ENCODE assay signal across 11 cellular contexts in the genomic region with DNA sequence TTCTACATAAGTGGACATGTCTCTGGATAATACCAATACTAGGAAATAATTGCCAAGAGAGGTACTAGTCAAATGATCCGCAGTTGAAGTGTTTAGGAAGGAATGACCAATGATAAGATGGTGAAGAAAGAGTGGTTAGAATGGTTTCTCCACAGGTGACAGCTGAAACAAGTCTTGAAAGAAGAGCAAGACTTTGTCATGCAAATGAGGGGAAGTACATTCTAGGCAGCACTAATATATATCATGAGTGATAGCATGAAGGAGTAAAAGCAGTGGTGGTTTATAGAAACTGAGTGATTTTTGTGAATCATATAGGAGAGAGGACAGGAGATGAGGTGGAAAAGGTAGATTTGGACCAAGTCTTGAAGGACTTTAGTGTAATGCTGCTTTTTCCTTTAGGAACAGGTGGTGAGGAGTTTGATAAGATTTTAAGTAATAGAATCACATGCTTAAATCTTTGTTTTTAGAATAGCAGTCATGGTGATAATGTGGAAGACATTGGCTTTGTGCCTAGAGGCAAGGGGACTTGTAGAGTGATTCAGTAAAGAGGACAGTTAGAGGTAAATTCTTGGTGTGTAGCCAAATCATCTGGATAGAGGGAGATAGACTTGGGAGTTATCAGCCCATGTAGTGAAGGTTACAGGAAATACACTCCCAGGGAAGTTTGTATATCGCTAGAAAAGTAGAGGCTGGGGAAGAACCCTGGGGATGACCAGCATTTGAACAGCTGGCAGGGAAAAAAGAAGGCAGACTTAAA. TPM values are rescaled to one million over a fixed set of nuclear protein-coding genes. Genes with fewer than 3 reads are reported as not detected.
DNase-seq lines count a peak whose midpoint lies in the region; ATAC-seq and TF ChIP-seq lines count a peak whose summit lies in the region.
"Had no signal": no experiment of that assay in that cellular context is flagged by ENCODE, and none has a peak within 500 bp of the region (broad histone marks: within the 10 kb centered on the region; RNA-seq: fewer than 3 reads in every experiment).

No MANE protein-coding gene starts in this region.

- H3K9me3 ChIP-seq in MM.1S (replicated peaks; ENCODE audit: insufficient read depth, low read length) = no peaks in the 10 kb centered on the region
- no peaks in the 10 kb centered on the region for H3K9me3 ChIP-seq in neutrophil
- H3K9me3 ChIP-seq in aorta (ENCODE audit: control insufficient read depth, low read length) = no peaks in the 10 kb centered on the region
- H3K9me3 ChIP-seq: tibial nerve had no signal

- WGBS in aorta, 2 donors = 95% methylated on average over 2 of the region's 2 CpGs

- no peak overlapping the region for H3K4me3 Mint-ChIP-seq in activated CD8-positive, alpha-beta memory T cell treated with anti-CD3 and anti-CD28 coated beads, Interleukin-2, amount 10 ng/mL, durations not matched to agents 7 days and 5 days

- H3K27ac Mint-ChIP-seq in activated CD8-positive, alpha-beta memory T cell treated with anti-CD3 and anti-CD28 coated beads, Interleukin-2, amount 10 ng/mL, durations not matched to agents 7 days and 5 days = no peak overlapping the region

- no peaks in the 10 kb centered on the region; the same call in 1 of the 2 replicates for H4K20me1 ChIP-seq in MM.1S (ENCODE audit: insufficient read depth, low read length)

- DNase-seq in NCI-H82 (lab: John Stamatoyannopoulos, UW) (peak; percentile 33), NCI-H82 treated with DMSO at 0.1 percent for 48 hours (lab: John Stamatoyannopoulos, UW; ENCODE audit: unreplicated experiment) (no peak), MM.1S (peak; percentile 14), aorta (no peak), amygdala (lab: John Stamatoyannopoulos, UW) (no peak)
- no peak for DNase-seq in activated CD8-positive, alpha-beta memory T cell treated with anti-CD3 and anti-CD28 coated beads, Interleukin-2, amount 10 ng/mL, durations not matched to agents 7 days and 5 days
- DNase-seq: ACHN; activated CD4-positive, CD25-positive, alpha-beta regulatory T cell treated with anti-CD3 and anti-CD28 coated beads, Interleukin-2, amount 50 U/mL, for 72 hours had no signal

- TF ChIP-seq CTCF in MM.1S (IDR thresholded peaks at IDR 0.05; ENCODE audit: low read length) (no peak), neutrophil (IDR thresholded peaks at IDR 0.05) (no peak)

- peaks cover 9% of the 10 kb centered on the region for H3K36me3 Mint-ChIP-seq in activated CD8-positive, alpha-beta memory T cell treated with anti-CD3 and anti-CD28 coated beads, Interleukin-2, amount 10 ng/mL, durations not matched to agents 7 days and 5 days

- peaks cover 2% of the 10 kb centered on the region for H3K4me1 Mint-ChIP-seq in activated CD8-positive, alpha-beta memory T cell treated with anti-CD3 and anti-CD28 coated beads, Interleukin-2, amount 10 ng/mL, durations not matched to agents 7 days and 5 days

- intact Hi-C loops in aorta (cut with DNase I) = no loop called here

- no peak overlapping the region for H2AFZ ChIP-seq in MM.1S (ENCODE audit: low read length)

- H3K9me3 Mint-ChIP-seq in activated CD8-positive, alpha-beta memory T cell treated with anti-CD3 and anti-CD28 coated beads, Interleukin-2, amount 10 ng/mL, durations not matched to agents 7 days and 5 days (ENCODE audit: low read depth) = no peaks in the 10 kb centered on the region

- no peak overlapping the region for H3K4me3 ChIP-seq in MM.1S (ENCODE audit: low read length)
- no peak overlapping the region for H3K4me3 ChIP-seq in neutrophil (ENCODE audit: low read depth in 1 of 2, low read length in 1 of 2)
- H3K4me3 ChIP-seq in aorta (ENCODE audit: low read length in 2 of 2) = no peak overlapping the region
- H3K4me3 ChIP-seq: tibial nerve had no signal

- H3K79me2 ChIP-seq in MM.1S (ENCODE audit: low read length) = peaks cover 88% of the 10 kb centered on the region

- no peak overlapping the region for H3K4me2 ChIP-seq in MM.1S (ENCODE audit: low read depth, low read length)

- no peak overlapping the region for H3K9ac ChIP-seq in MM.1S (ENCODE audit: low read length)

- H3K36me3 ChIP-seq in MM.1S (replicated peaks; ENCODE audit: insufficient read depth, low read length) (no peaks in the 10 kb centered on the region), neutrophil (no peaks in the 10 kb centered on the region), aorta (ENCODE audit: control insufficient read depth in 1 of 2, insufficient read depth in 2 of 2, low read length in 1 of 2) (no peaks in the 10 kb centered on the region)
- H3K36me3 ChIP-seq: tibial nerve had no signal

- H3K4me1 ChIP-seq in MM.1S (ENCODE audit: low read length) (peaks cover 8% of the 10 kb centered on the region), neutrophil (ENCODE audit: control insufficient read depth in 1 of 2, insufficient read depth in 1 of 2, low read depth in 1 of 2, low read length in 1 of 2) (peaks cover 76 to 90% of the 10 kb centered on the region in 2 experiments), aorta (ENCODE audit: control insufficient read depth in 1 of 2, insufficient read depth in 2 of 2, low read length in 2 of 2) (no peaks in the 10 kb centered on the region)

- H3K27me3 ChIP-seq in MM.1S (replicated peaks; ENCODE audit: insufficient read depth, low read length) (no peaks in the 10 kb centered on the region), neutrophil (no peaks in the 10 kb centered on the region), aorta (ENCODE audit: control insufficient read depth in 1 of 2, insufficient read depth in 2 of 2, low read length in 1 of 2) (no peaks in the 10 kb centered on the region)
- H3K27me3 ChIP-seq: tibial nerve had no signal

- no peak overlapping the region for H3K27ac ChIP-seq in MM.1S (ENCODE audit: low read length)
- peak overlapping the region; percentile 87 for H3K27ac ChIP-seq in neutrophil
- no peak overlapping the region for H3K27ac ChIP-seq in aorta (ENCODE audit: low read depth in 1 of 2, low read length in 2 of 2)
- H3K27ac ChIP-seq: tibial nerve had no signal

- H3K27me3 Mint-ChIP-seq in activated CD8-positive, alpha-beta memory T cell treated with anti-CD3 and anti-CD28 coated beads, Interleukin-2, amount 10 ng/mL, durations not matched to agents 7 days and 5 days = no peaks in the 10 kb centered on the region

- no peaks in the 10 kb centered on the region for H3K9me2 ChIP-seq in MM.1S (replicated peaks; ENCODE audit: insufficient read depth, low read length)

- ATAC-seq in HG02610 (IDR thresholded peaks at IDR 0.05; ENCODE audit: unreplicated experiment) (peak; percentile 96), aorta (ENCODE audit: low FRiP score) (no peak)
- no peak for ATAC-seq in activated CD8-positive, alpha-beta memory T cell treated with anti-CD3 and anti-CD28 coated beads, Interleukin-2, amount 10 ng/mL, durations not matched to agents 7 days and 5 days

- H3F3A ChIP-seq in MM.1S (ENCODE audit: insufficient read depth, low read length) = no peaks in the 10 kb centered on the region

- CTCF ChIA-PET in activated CD8-positive, alpha-beta memory T cell treated with anti-CD3 and anti-CD28 coated beads, Interleukin-2, amount 10 ng/mL, durations not matched to agents 7 days and 5 days (lab: Charles Lee) = interaction anchor here (1.3 to 1.4 kb wide), 2 partner anchors 10 to 29 kb away, joined by 3 read pairs; no protein-coding TSS in a partner anchor

RNA-seq across cellular contexts. Expression of gene SLMAP, which starts 31.9 kb away (rescaled TPM):
- 10 to 100 TPM; 57.6 to 69.6 TPM for total RNA-seq in activated CD8-positive, alpha-beta memory T cell treated with anti-CD3 and anti-CD28 coated beads, Interleukin-2, amount 10 ng/mL, durations not matched to agents 7 days and 5 days
- 100 to 1,000 TPM; 195 to 546 TPM for total RNA-seq in aorta
- polyA plus RNA-seq in aorta = 100 to 1,000 TPM in 1 of 2 donors, 10 to 100 TPM in 1; 81.4 to 145 TPM

Comparison
In these comparisons a context has a peak if more than half of its experiments do, and no peak if none do; other contexts are left out.
1. DNase-seq: peak in NCI-H82 (single experiment) and MM.1S (single experiment); none in NCI-H82 treated with DMSO at 0.1 percent for 48 hours (single experiment), activated CD8-positive, alpha-beta memory T cell treated with anti-CD3 and anti-CD28 coated beads, Interleukin-2, amount 10 ng/mL, durations not matched to agents 7 days and 5 days (single experiment), aorta (0 of 2) and amygdala (0 of 56).